In the genomic region with DNA sequence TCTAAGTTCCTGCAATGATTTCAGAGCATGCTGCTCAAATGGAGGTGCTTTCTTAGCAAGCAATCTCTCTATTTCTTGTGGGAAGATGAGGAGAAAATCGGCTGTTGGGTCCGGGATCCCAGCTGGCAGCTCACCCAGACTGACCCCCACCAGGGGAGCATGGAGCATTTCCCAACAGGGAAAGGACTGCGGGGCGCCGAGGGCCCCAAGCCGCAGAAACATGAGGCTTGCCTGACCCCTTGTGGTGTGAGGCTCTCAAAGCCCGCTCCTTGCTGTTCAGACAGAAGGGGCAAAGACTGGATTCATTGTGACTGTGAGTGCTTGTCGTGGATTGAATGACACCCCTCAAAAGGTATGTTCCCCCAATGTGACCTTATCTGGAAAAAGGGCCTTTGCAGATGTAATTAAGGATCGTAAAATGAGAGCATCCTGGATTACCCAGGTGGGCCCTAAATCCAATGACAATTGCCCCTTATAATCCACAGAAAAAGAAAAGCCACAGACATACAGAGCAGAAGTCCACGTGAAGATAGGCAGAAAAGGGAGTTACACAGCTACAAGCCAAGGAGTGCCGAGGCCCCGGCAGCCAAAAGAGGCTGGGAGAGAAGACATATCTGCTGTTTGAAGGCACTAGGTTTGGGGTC, we compare ENCODE assay signal across 8 cellular contexts.
A peak's percentile ranks its signal among the peaks of the same experiment; 100 is the strongest.
DNase-seq lines count a peak whose midpoint lies in the region; ATAC-seq, FAIRE-seq and TF ChIP-seq lines count a peak whose summit lies in the region.

No MANE protein-coding gene starts in this region.

- POLR2A ChIA-PET in AG04450 (lab: Yijun Ruan, JAX) (no interaction called here), K562 (lab: Yijun Ruan, JAX) (interaction anchor here (0.7 kb wide), 1 partner anchor 527 kb away, joined by 3 read pairs; no protein-coding TSS in a partner anchor)

- no peaks in the 10 kb centered on the region for H4K20me1 ChIP-seq in K562 (replicated peaks; ENCODE audit: control insufficient read depth, insufficient read depth, low read length)

- H3K27me3 ChIP-seq in AG04450 (ENCODE audit: control insufficient read depth, insufficient read depth, low read length) (peaks cover 2% of the 10 kb centered on the region), GM06990 (replicated peaks; ENCODE audit: control insufficient read depth, insufficient read depth, low read length) (peaks cover 4% of the 10 kb centered on the region), K562 (ENCODE audit: control insufficient read depth in 2 of 2, insufficient read depth in 2 of 2, low read length in 2 of 2) (peaks cover 6 to 37% of the 10 kb centered on the region in 2 experiments; a peak in 3 of 5 replicates), right lobe of liver (no peaks in the 10 kb centered on the region), aorta (ENCODE audit: control insufficient read depth in 1 of 2, insufficient read depth in 2 of 2, low read length in 1 of 2) (no peaks in the 10 kb centered on the region)

- no peak overlapping the region for H3K9ac ChIP-seq in K562 (ENCODE audit: insufficient read depth in 1 of 2, low read depth in 2 of 2, low read length in 2 of 2)

- no peak overlapping the region for H3K27ac ChIP-seq in AG04450 (ENCODE audit: low read depth, low read length)
- no peak overlapping the region for H3K27ac ChIP-seq in K562 (ENCODE audit: extremely low read depth, low read depth, low read length)
- no peak overlapping the region for H3K27ac ChIP-seq in right lobe of liver
- no peak overlapping the region for H3K27ac ChIP-seq in aorta (ENCODE audit: low read depth in 1 of 2, low read length in 2 of 2)

- ATAC-seq in K562 = peak; percentile 89
- peak; percentile 39 to 60 (median 44) for ATAC-seq in right lobe of liver
- no peak for ATAC-seq in aorta (ENCODE audit: low FRiP score)

- TF ChIP-seq POLR2A in K562 (conservative IDR thresholded peaks at IDR 0.05) (no peak), right lobe of liver (IDR thresholded peaks at IDR 0.05) (no peak)

- CTCF ChIA-PET in AG04450 (lab: Charles Lee) = interaction anchor here (0.7 to 1.9 kb wide), 7 partner anchors 19 to 936 kb away, joined by 3 to 8 read pairs (median 4); no protein-coding TSS in a partner anchor
- CTCF ChIA-PET in K562 (lab: Yijun Ruan, JAX; ENCODE audit: low intra/inter-chr PET ratio) = interaction anchor here (1.1 to 1.6 kb wide), 3 partner anchors 594 to 936 kb away, joined by 3 to 4 read pairs (median 3); no protein-coding TSS in a partner anchor

- H3K4me1 Mint-ChIP-seq in activated T-helper 1 cell treated with anti-CD3 and anti-CD28 coated beads, Interleukin-12 subunit alpha, Interleukin-12 subunit beta, Interleukin-2, Interleukin-4 antibody, amounts not matched to agents 30 ng/mL and 10 ng/mL and 1 ng/mL, durations not matched to agents 14 hours and 24 hours and 36 hours (ENCODE audit: low read depth) = no peaks in the 10 kb centered on the region

- FAIRE-seq in K562 (lab: Jason Lieb, UNC) = peak; percentile 81

- BruUV-seq in K562 (replicated peaks; lab: Mats Ljungman, UMichigan) = no TSS peak

- H3K27me3 Mint-ChIP-seq in activated T-helper 1 cell treated with anti-CD3 and anti-CD28 coated beads, Interleukin-12 subunit alpha, Interleukin-12 subunit beta, Interleukin-2, Interleukin-4 antibody, amounts not matched to agents 30 ng/mL and 10 ng/mL and 1 ng/mL, durations not matched to agents 14 hours and 24 hours and 36 hours (ENCODE audit: insufficient read depth) = peaks cover 8% of the 10 kb centered on the region

- H3K36me3 ChIP-seq in GM06990 (ENCODE audit: control insufficient read depth, insufficient read depth, low read length) (no peaks in the 10 kb centered on the region), K562 (ENCODE audit: control insufficient read depth, insufficient read depth, low read length) (no peaks in the 10 kb centered on the region), right lobe of liver (no peaks in the 10 kb centered on the region), aorta (ENCODE audit: control insufficient read depth in 1 of 2, insufficient read depth in 2 of 2, low read length in 1 of 2) (no peaks in the 10 kb centered on the region)

- no peaks in the 10 kb centered on the region for H3K79me2 ChIP-seq in K562 (ENCODE audit: control insufficient read depth, insufficient read depth, low read length)

- no peak overlapping the region for H3K27ac Mint-ChIP-seq in activated T-helper 1 cell treated with anti-CD3 and anti-CD28 coated beads, Interleukin-12 subunit alpha, Interleukin-12 subunit beta, Interleukin-2, Interleukin-4 antibody, amounts not matched to agents 30 ng/mL and 10 ng/mL and 1 ng/mL, durations not matched to agents 14 hours and 24 hours and 36 hours

- no peak for DNase-seq in AG04450 (ENCODE audit: low read depth, low spot score)
- peak; percentile 11 for DNase-seq in GM06990 (ENCODE audit: extremely low read depth, insufficient read length)
- peak; percentile 39 for DNase-seq in NCI-H2107 treated with DMSO at 0.1 percent for 48 hours (lab: John Stamatoyannopoulos, UW; ENCODE audit: unreplicated experiment)
- peak; percentile 42 to 55 (median 47) for DNase-seq in K562 (ENCODE audit: extremely low read depth in 1 of 4, low spot score in 3 of 4)
- DNase-seq in right lobe of liver = peak in 1 of 3 donors; percentile 40
- DNase-seq in activated T-helper 1 cell treated with anti-CD3 and anti-CD28 coated beads, Interleukin-12 subunit alpha, Interleukin-12 subunit beta, Interleukin-2, Interleukin-4 antibody, amounts not matched to agents 30 ng/mL and 10 ng/mL and 1 ng/mL, durations not matched to agents 14 hours and 24 hours and 36 hours (ENCODE audit: low spot score) = no peak
- DNase-seq in aorta = no peak
- DNase-seq in activated CD4-positive, alpha-beta T cell treated with anti-CD3 and anti-CD28 coated beads for 4 hours = no peak

- TF ChIP-seq CTCF in AG04450 (IDR thresholded peaks at IDR 0.05; ENCODE audit: low read depth, low read length) = peak; percentile 55
- TF ChIP-seq CTCF in GM06990 (IDR thresholded peaks at IDR 0.05; ENCODE audit: insufficient read depth, low read length, poor library complexity, severe bottlenecking) = peak; percentile 69
- TF ChIP-seq CTCF in K562 (IDR thresholded peaks at IDR 0.05 in 2 of 3, conservative IDR thresholded peaks at IDR 0.05 in 1 of 3; ENCODE audit: insufficient read depth in 2 of 3, low read depth in 1 of 3, low read length in 3 of 3) = peak; percentile 62 to 73 (median 70)
- TF ChIP-seq CTCF in right lobe of liver (IDR thresholded peaks at IDR 0.05) = peak; percentile 46 to 57 (median 48)

- peak; percentile 58 to 80 for TF ChIP-seq RAD21 in K562 (CRISPR knock-in tag; conservative IDR thresholded peaks at IDR 0.05 in 1 of 2, IDR thresholded peaks at IDR 0.05 in 1 of 2)

- no peak overlapping the region for H2AFZ ChIP-seq in K562 (ENCODE audit: low read depth, low read length)

- no peaks in the 10 kb centered on the region for H3K9me3 Mint-ChIP-seq in activated T-helper 1 cell treated with anti-CD3 and anti-CD28 coated beads, Interleukin-12 subunit alpha, Interleukin-12 subunit beta, Interleukin-2, Interleukin-4 antibody, amounts not matched to agents 30 ng/mL and 10 ng/mL and 1 ng/mL, durations not matched to agents 14 hours and 24 hours and 36 hours

- no peaks in the 10 kb centered on the region for H3K9me1 ChIP-seq in K562 (ENCODE audit: control insufficient read depth, insufficient read depth, low read length)

- H3K4me3 ChIP-seq in AG04450 (ENCODE audit: low read depth, low read length) (no peak overlapping the region), GM06990 (replicated peaks; ENCODE audit: low read depth, low read length) (no peak overlapping the region), K562 (no peak overlapping the region), right lobe of liver (no peak overlapping the region), aorta (ENCODE audit: low read length in 2 of 2) (no peak overlapping the region)

- no peak for TF ChIP-seq EP300 in K562 (IDR thresholded peaks at IDR 0.05; ENCODE audit: low read length)

- no peak overlapping the region for H3K4me3 Mint-ChIP-seq in activated T-helper 1 cell treated with anti-CD3 and anti-CD28 coated beads, Interleukin-12 subunit alpha, Interleukin-12 subunit beta, Interleukin-2, Interleukin-4 antibody, amounts not matched to agents 30 ng/mL and 10 ng/mL and 1 ng/mL, durations not matched to agents 14 hours and 24 hours and 36 hours

- intact Hi-C loops in K562 (cut with micrococcal nuclease) (loop anchor here (5.0 to 10.0 kb wide), 3 partner anchors 250 to 930 kb away; no protein-coding TSS in a partner anchor), right lobe of liver (cut with DNase I) (no loop called here), aorta (cut with DNase I) (loop anchor here in 1 of 2 donors (5.0 kb wide), 1 partner anchor 188 kb away; no protein-coding TSS in a partner anchor)
- intact Hi-C loops in activated T-helper 1 cell treated with anti-CD3 and anti-CD28 coated beads, Interleukin-12 subunit alpha, Interleukin-12 subunit beta, Interleukin-2, Interleukin-4 antibody, amounts not matched to agents 30 ng/mL and 10 ng/mL and 1 ng/mL, durations not matched to agents 14 hours and 24 hours and 36 hours (cut with micrococcal nuclease) = loop anchor here (10.0 kb wide), 1 partner anchor 130 kb away; no protein-coding TSS in a partner anchor

- WGBS in K562 (ENCODE audit: insufficient coverage, low coverage, missing lambda C conversion rate) = 0% methylated on average over 9 of the region's 12 CpGs
- 36% methylated on average over 6 of the region's 12 CpGs for WGBS in right lobe of liver (ENCODE audit: insufficient coverage, low coverage, low lambda C conversion rate, missing lambda C conversion rate)
- 10 to 18% methylated on average over 12 of the region's 12 CpGs for WGBS in aorta, 2 donors

- H3K36me3 Mint-ChIP-seq in activated T-helper 1 cell treated with anti-CD3 and anti-CD28 coated beads, Interleukin-12 subunit alpha, Interleukin-12 subunit beta, Interleukin-2, Interleukin-4 antibody, amounts not matched to agents 30 ng/mL and 10 ng/mL and 1 ng/mL, durations not matched to agents 14 hours and 24 hours and 36 hours (ENCODE audit: low read depth) = no peaks in the 10 kb centered on the region

- no peak overlapping the region for H3K4me2 ChIP-seq in K562 (ENCODE audit: insufficient read depth, low read length)

- no peaks in the 10 kb centered on the region for H3K9me3 ChIP-seq in AG04450 (ENCODE audit: control insufficient read depth, insufficient read depth, low read length)
- no peaks in the 10 kb centered on the region for H3K9me3 ChIP-seq in K562 (replicated peaks; ENCODE audit: control insufficient read depth, insufficient read depth, low read depth, low read length)
- H3K9me3 ChIP-seq in right lobe of liver = no peaks in the 10 kb centered on the region
- peaks cover 2% of the 10 kb centered on the region for H3K9me3 ChIP-seq in aorta (ENCODE audit: control insufficient read depth, low read length)

- no peaks in the 10 kb centered on the region for H3K4me1 ChIP-seq in K562 (replicated peaks in 1 of 2; ENCODE audit: control insufficient read depth in 2 of 2, insufficient read depth in 2 of 2, low read length in 2 of 2)
- H3K4me1 ChIP-seq in right lobe of liver = peaks cover 0 to 8% (median 0%) of the 10 kb centered on the region in 4 donors
- H3K4me1 ChIP-seq in aorta (ENCODE audit: control insufficient read depth in 1 of 2, insufficient read depth in 2 of 2, low read length in 2 of 2) = no peaks in the 10 kb centered on the region

- in situ Hi-C loops in K562 (cut with MboI) = no loop called here

TF ChIP-seq in K562, 482 proteins besides CTCF, POLR2A, EP300 and RAD21 (continues in another document):
- no peak for TF ChIP-seq FUS (optimal IDR thresholded peaks at IDR 0.05; ENCODE audit: low read depth, low read length)
- 0 out of 2 replicates have a peak, but pooled peaks have one; percentile 18 for TF ChIP-seq KLF16 (IDR thresholded peaks at IDR 0.05)

Comparison
In these comparisons a context has a peak if more than half of its experiments do, and no peak if none do; other contexts are left out.
1. DNase-seq: peak in GM06990 (single experiment), NCI-H2107 treated with DMSO at 0.1 percent for 48 hours (single experiment) and K562 (4 of 4); none in AG04450 (single experiment), activated T-helper 1 cell treated with anti-CD3 and anti-CD28 coated beads, Interleukin-12 subunit alpha, Interleukin-12 subunit beta, Interleukin-2, Interleukin-4 antibody, amounts not matched to agents 30 ng/mL and 10 ng/mL and 1 ng/mL, durations not matched to agents 14 hours and 24 hours and 36 hours (single experiment), aorta (0 of 2) and activated CD4-positive, alpha-beta T cell treated with anti-CD3 and anti-CD28 coated beads for 4 hours (0 of 2).
2. intact Hi-C loops: an anchor here in K562 (5.0 to 10.0 kb wide) and activated T-helper 1 cell treated with anti-CD3 and anti-CD28 coated beads, Interleukin-12 subunit alpha, Interleukin-12 subunit beta, Interleukin-2, Interleukin-4 antibody, amounts not matched to agents 30 ng/mL and 10 ng/mL and 1 ng/mL, durations not matched to agents 14 hours and 24 hours and 36 hours (10.0 kb wide); none called in right lobe of liver.
3. Peak in every context shown above with its lines, with median percentiles within 50 percentile points of each other: CTCF ChIP-seq.